26 cellular contexts compared by ENCODE assay signal in genomic region chr15:93249599-93249998, GRCh38.
"Had no signal": no experiment of that assay in that cellular context is flagged by ENCODE, and none has a peak within 500 bp of the region (broad histone marks: within the 10 kb centered on the region; RNA-seq: fewer than 3 reads in every experiment).

No MANE protein-coding gene starts in this region.

- H3K36me3 ChIP-seq: adrenal gland had no signal

- H3K4me3 Mint-ChIP-seq: activated CD8-positive, alpha-beta T cell treated with anti-CD3 and anti-CD28 coated beads for 36 hours; activated naive CD8-positive, alpha-beta T cell treated with anti-CD3 and anti-CD28 coated beads, Interleukin-2, amount 10 ng/mL, durations not matched to agents 7 days and 5 days; activated T-cell treated with anti-CD3 and anti-CD28 coated beads, Interleukin-2, amount 50 U/mL, for 72 hours had no signal

- H3K27me3 ChIP-seq: adrenal gland had no signal

- H3K27ac ChIP-seq: adrenal gland, SK-N-MC, VCaP had no signal

- H3K9me3 Mint-ChIP-seq: activated CD8-positive, alpha-beta T cell treated with anti-CD3 and anti-CD28 coated beads for 36 hours; activated naive CD8-positive, alpha-beta T cell treated with anti-CD3 and anti-CD28 coated beads, Interleukin-2, amount 10 ng/mL, durations not matched to agents 7 days and 5 days; activated T-cell treated with anti-CD3 and anti-CD28 coated beads, Interleukin-2, amount 50 U/mL, for 72 hours; activated T-helper 2 cell treated with anti-CD3 and anti-CD28 coated beads, Interferon-gamma antibody, Interleukin-2, Interleukin-4, amounts not matched to agents 10 μg/mL and 5 μg/mL and 100 μg/mL, durations not matched to agents 14 hours and 24 hours and 36 hours had no signal

- DNase-seq: activated CD4-positive, alpha-beta T cell treated with anti-CD3 and anti-CD28 coated beads, Interleukin-2, amount 50 U/mL, for 1 hour; activated CD4-positive, CD25-positive, alpha-beta regulatory T cell; activated CD8-positive, alpha-beta memory T cell treated with anti-CD3 and anti-CD28 coated beads, Interleukin-2, amount 50 U/mL, for 4 hours; activated CD8-positive, alpha-beta T cell treated with anti-CD3 and anti-CD28 coated beads for 36 hours; activated gamma-delta T cell treated with Interleukin-2 at 50 U/mL for 16 hours; activated naive CD4-positive, alpha-beta T cell treated with anti-CD3 and anti-CD28 coated beads, Interleukin-2, amount 50 U/mL, for 16 hours; activated naive CD8-positive, alpha-beta T cell treated with anti-CD3 and anti-CD28 coated beads, Interleukin-2, amount 10 ng/mL, durations not matched to agents 7 days and 5 days; activated T-cell treated with anti-CD3 and anti-CD28 coated beads, Interleukin-2, amount 50 U/mL, for 72 hours; anterior cingulate cortex; cerebellar nuclear complex; NCI-H1092 treated with DMSO at 0.1 percent for 48 hours; NCI-H1417 treated with DMSO at 0.1 percent for 48 hours; NCI-H1694; NCI-H2029; NCI-H345; NCI-H510A; NCI-H526 treated with DMSO at 0.1 percent for 48 hours; NCI-H82; RPMI8226; T-helper 1 cell had no signal

- H3K4me1 ChIP-seq: adrenal gland had no signal

- ATAC-seq: activated CD8-positive, alpha-beta T cell treated with anti-CD3 and anti-CD28 coated beads for 36 hours; activated T-cell treated with anti-CD3 and anti-CD28 coated beads, Interleukin-2, amount 50 U/mL, for 72 hours; Panc1; Right ventricle myocardium inferior had no signal

- H3K36me3 Mint-ChIP-seq: activated naive CD8-positive, alpha-beta T cell treated with anti-CD3 and anti-CD28 coated beads, Interleukin-2, amount 10 ng/mL, durations not matched to agents 7 days and 5 days had no signal

- H3K9me3 ChIP-seq: adrenal gland had no signal

- H3K27ac Mint-ChIP-seq: activated CD8-positive, alpha-beta T cell treated with anti-CD3 and anti-CD28 coated beads for 36 hours; activated naive CD8-positive, alpha-beta T cell treated with anti-CD3 and anti-CD28 coated beads, Interleukin-2, amount 10 ng/mL, durations not matched to agents 7 days and 5 days; activated T-cell treated with anti-CD3 and anti-CD28 coated beads, Interleukin-2, amount 50 U/mL, for 72 hours; activated T-helper 2 cell treated with anti-CD3 and anti-CD28 coated beads, Interferon-gamma antibody, Interleukin-2, Interleukin-4, amounts not matched to agents 10 μg/mL and 5 μg/mL and 100 μg/mL, durations not matched to agents 14 hours and 24 hours and 36 hours had no signal

- H3K4me3 ChIP-seq: adrenal gland, SK-N-MC had no signal
